Comparison of ENCODE assay signal across 30 cellular contexts in the genomic region with DNA sequence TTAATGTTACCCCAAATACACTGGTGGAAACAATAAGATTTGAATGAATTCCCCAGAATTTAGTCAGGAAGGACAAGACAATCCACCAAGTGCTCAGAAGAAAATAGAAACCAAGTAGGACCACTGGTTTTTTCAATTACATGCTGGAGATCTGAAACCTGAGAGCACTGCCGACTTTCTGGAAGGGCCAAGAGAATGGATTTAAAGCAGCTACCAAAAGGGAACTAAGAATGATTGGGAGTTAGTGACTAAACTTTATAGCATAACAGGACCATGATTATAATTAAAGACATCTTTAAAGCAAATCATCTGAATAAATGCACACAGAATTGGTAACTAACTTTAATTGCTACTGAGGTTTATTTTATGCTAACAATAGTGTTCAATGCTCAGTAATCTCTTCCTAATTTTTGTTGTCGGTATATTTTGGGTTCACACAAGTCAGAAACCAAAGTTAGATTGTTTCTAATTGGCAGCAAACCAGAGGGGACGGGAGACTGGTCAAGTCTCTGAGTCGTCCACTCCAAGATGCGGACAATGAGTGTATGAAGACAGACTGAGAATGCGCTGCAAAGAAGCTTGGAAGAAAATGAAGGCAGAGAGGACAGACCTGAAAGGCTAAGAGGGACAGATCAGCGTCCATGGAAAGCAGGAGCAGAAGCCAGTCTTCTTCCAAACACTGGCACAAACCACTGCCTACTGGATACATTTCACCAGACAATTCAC. TPM values are rescaled to one million over a fixed set of nuclear protein-coding genes. Genes with fewer than 3 reads are reported as not detected.
DNase-seq lines count a peak whose midpoint lies in the region; TF ChIP-seq lines count a peak whose summit lies in the region.
"Had no signal": no experiment of that assay in that cellular context is flagged by ENCODE, and none has a peak within 500 bp of the region (broad histone marks: within the 10 kb centered on the region; RNA-seq: fewer than 3 reads in every experiment).

No MANE protein-coding gene starts in this region.

- peaks cover 72% of the 10 kb centered on the region for H3K4me1 ChIP-seq in OCI-LY3 (ENCODE audit: low read length)
- H3K4me1 ChIP-seq in neural progenitor cell: peaks cover 19% of the 10 kb centered on the region
- no peaks in the 10 kb centered on the region for H3K4me1 ChIP-seq in sigmoid colon
- H3K4me1 ChIP-seq in prostate gland (replicated peaks): no peaks in the 10 kb centered on the region
- H3K4me1 ChIP-seq: SJCRH30 had no signal

- H3K4me3 ChIP-seq in OCI-LY3 (ENCODE audit: low read length) (peak overlapping the region; percentile 78), neural progenitor cell (no peak overlapping the region), sigmoid colon (no peak overlapping the region), prostate gland (no peak overlapping the region)
- H3K4me3 ChIP-seq: PC-9, SJCRH30, thoracic aorta had no signal

- no peaks in the 10 kb centered on the region for H3K36me3 Mint-ChIP-seq in neural progenitor cell
- no peaks in the 10 kb centered on the region for H3K36me3 Mint-ChIP-seq in HFFc6 (ENCODE audit: low read depth)
- H3K36me3 Mint-ChIP-seq: activated naive CD4-positive, alpha-beta T cell treated with anti-CD3 and anti-CD28 coated beads, Interleukin-2, amount 10 ng/mL, durations not matched to agents 7 days and 5 days; CD4-positive, alpha-beta memory T cell; memory B cell; natural killer cell treated with Interleukin-12 subunit alpha and Interleukin-12 subunit beta and Interleukin-15 and Interleukin-18, amount 100 ng/mL, for 72 hours; stimulated activated effector memory CD8-positive, alpha-beta T cell treated with anti-CD3 and anti-CD28 coated beads, Interleukin-12 subunit alpha, Interleukin-12 subunit beta, amount 100 ng/mL, for 72 hours had no signal

- H3K27ac Mint-ChIP-seq in neural progenitor cell (no peak overlapping the region), HFFc6 (no peak overlapping the region)
- H3K27ac Mint-ChIP-seq: activated B cell treated with CpG ODN at 0.5 μM for 24 hours; activated CD8-positive, alpha-beta T cell treated with anti-CD3 and anti-CD28 coated beads, Interleukin-2, amount 10 ng/mL, durations not matched to agents 7 days and 5 days; activated naive CD4-positive, alpha-beta T cell treated with anti-CD3 and anti-CD28 coated beads, Interleukin-2, amount 10 ng/mL, durations not matched to agents 7 days and 5 days; activated T-cell treated with anti-CD3 and anti-CD28 coated beads, Interleukin-2, amount 50 U/mL, for 24 hours; CD4-positive, alpha-beta memory T cell; memory B cell; natural killer cell treated with Interleukin-12 subunit alpha and Interleukin-12 subunit beta and Interleukin-15 and Interleukin-18, amount 100 ng/mL, for 72 hours; stimulated activated effector memory CD8-positive, alpha-beta T cell treated with anti-CD3 and anti-CD28 coated beads, Interleukin-12 subunit alpha, Interleukin-12 subunit beta, amount 100 ng/mL, for 72 hours had no signal

- TF ChIP-seq POLR2A in GM19099 (IDR thresholded peaks at IDR 0.05; ENCODE audit: extremely low read depth, insufficient read length, low read depth) (peak; percentile 20), sigmoid colon (IDR thresholded peaks at IDR 0.05) (no peak), prostate gland (IDR thresholded peaks at IDR 0.05) (no peak)

- TF ChIP-seq EP300 in sigmoid colon (IDR thresholded peaks at IDR 0.05): no peak

- peak overlapping the region; percentile 96 for H3K27ac ChIP-seq in OCI-LY3 (ENCODE audit: low read length)
- no peak overlapping the region for H3K27ac ChIP-seq in neural progenitor cell
- H3K27ac ChIP-seq in sigmoid colon: no peak overlapping the region
- no peak overlapping the region for H3K27ac ChIP-seq in prostate gland
- H3K27ac ChIP-seq: PC-9, SJCRH30, thoracic aorta had no signal

- no peak for TF ChIP-seq CTCF in OCI-LY3 (IDR thresholded peaks at IDR 0.05; ENCODE audit: low read depth, low read length)
- no peak for TF ChIP-seq CTCF in neural progenitor cell (IDR thresholded peaks at IDR 0.05)
- TF ChIP-seq CTCF in sigmoid colon (IDR thresholded peaks at IDR 0.05): no peak
- no peak for TF ChIP-seq CTCF in prostate gland (IDR thresholded peaks at IDR 0.05)
- no peak for TF ChIP-seq CTCF in HFFc6 (IDR thresholded peaks at IDR 0.05)

- H3K9ac ChIP-seq in OCI-LY3 (ENCODE audit: low read length) (peak overlapping the region; percentile 89), neural progenitor cell (no peak overlapping the region)

- no peaks in the 10 kb centered on the region for H3K9me3 Mint-ChIP-seq in neural progenitor cell
- no peaks in the 10 kb centered on the region for H3K9me3 Mint-ChIP-seq in HFFc6
- H3K9me3 Mint-ChIP-seq: activated B cell treated with CpG ODN at 0.5 μM for 24 hours; activated naive CD4-positive, alpha-beta T cell treated with anti-CD3 and anti-CD28 coated beads, Interleukin-2, amount 10 ng/mL, durations not matched to agents 7 days and 5 days; activated T-cell treated with anti-CD3 and anti-CD28 coated beads, Interleukin-2, amount 50 U/mL, for 24 hours; CD4-positive, alpha-beta memory T cell; memory B cell; natural killer cell treated with Interleukin-12 subunit alpha and Interleukin-12 subunit beta and Interleukin-15 and Interleukin-18, amount 100 ng/mL, for 72 hours; stimulated activated effector memory CD8-positive, alpha-beta T cell treated with anti-CD3 and anti-CD28 coated beads, Interleukin-12 subunit alpha, Interleukin-12 subunit beta, amount 100 ng/mL, for 72 hours had no signal

- H3F3A ChIP-seq in neural progenitor cell (ENCODE audit: low read depth): peaks cover 15% of the 10 kb centered on the region

- peak overlapping the region; percentile 83 for H3K4me2 ChIP-seq in OCI-LY3 (ENCODE audit: low read length)
- peak overlapping the region; percentile 43 for H3K4me2 ChIP-seq in neural progenitor cell
- H3K4me2 ChIP-seq: PC-9 had no signal

- H3K4me3 Mint-ChIP-seq in neural progenitor cell (no peak overlapping the region), HFFc6 (no peak overlapping the region)
- H3K4me3 Mint-ChIP-seq: activated B cell treated with CpG ODN at 0.5 μM for 24 hours; activated CD8-positive, alpha-beta T cell treated with anti-CD3 and anti-CD28 coated beads, Interleukin-2, amount 10 ng/mL, durations not matched to agents 7 days and 5 days; activated naive CD4-positive, alpha-beta T cell treated with anti-CD3 and anti-CD28 coated beads, Interleukin-2, amount 10 ng/mL, durations not matched to agents 7 days and 5 days; activated T-cell treated with anti-CD3 and anti-CD28 coated beads, Interleukin-2, amount 50 U/mL, for 24 hours; CD4-positive, alpha-beta memory T cell; memory B cell; natural killer cell treated with Interleukin-12 subunit alpha and Interleukin-12 subunit beta and Interleukin-15 and Interleukin-18, amount 100 ng/mL, for 72 hours; stimulated activated effector memory CD8-positive, alpha-beta T cell treated with anti-CD3 and anti-CD28 coated beads, Interleukin-12 subunit alpha, Interleukin-12 subunit beta, amount 100 ng/mL, for 72 hours had no signal

- H3K4me1 Mint-ChIP-seq in neural progenitor cell (peaks cover 15% of the 10 kb centered on the region), HFFc6 (ENCODE audit: low read depth) (no peaks in the 10 kb centered on the region)
- H3K4me1 Mint-ChIP-seq: activated naive CD4-positive, alpha-beta T cell treated with anti-CD3 and anti-CD28 coated beads, Interleukin-2, amount 10 ng/mL, durations not matched to agents 7 days and 5 days; CD4-positive, alpha-beta memory T cell; stimulated activated effector memory CD8-positive, alpha-beta T cell treated with anti-CD3 and anti-CD28 coated beads, Interleukin-12 subunit alpha, Interleukin-12 subunit beta, amount 100 ng/mL, for 72 hours had no signal

- H3K36me3 ChIP-seq in OCI-LY3 (replicated peaks; ENCODE audit: low read depth, low read length) (peaks cover 13% of the 10 kb centered on the region), neural progenitor cell (no peaks in the 10 kb centered on the region), sigmoid colon (no peaks in the 10 kb centered on the region), prostate gland (no peaks in the 10 kb centered on the region)
- H3K36me3 ChIP-seq: SJCRH30, thoracic aorta had no signal

- peaks cover 2% of the 10 kb centered on the region for H3K27me3 Mint-ChIP-seq in neural progenitor cell (ENCODE audit: insufficient read depth, low read depth)
- H3K27me3 Mint-ChIP-seq in HFFc6 (ENCODE audit: insufficient read depth): no peaks in the 10 kb centered on the region; the same call in 1 of the 2 replicates

- 82 to 85% methylated on average over 7 of the region's 7 CpGs for WGBS in sigmoid colon, 2 donors
- 81% methylated on average over 7 of the region's 7 CpGs for WGBS in prostate gland

- H3K79me2 ChIP-seq in OCI-LY3 (ENCODE audit: low read length) (peaks cover 97% of the 10 kb centered on the region), neural progenitor cell (ENCODE audit: low read depth) (no peaks in the 10 kb centered on the region)

- H3K9me3 ChIP-seq in OCI-LY3 (ENCODE audit: insufficient read depth, low read length): no peaks in the 10 kb centered on the region
- H3K9me3 ChIP-seq in neural progenitor cell (ENCODE audit: low read depth): no peaks in the 10 kb centered on the region
- H3K9me3 ChIP-seq in sigmoid colon: no peaks in the 10 kb centered on the region
- no peaks in the 10 kb centered on the region for H3K9me3 ChIP-seq in prostate gland
- H3K9me3 ChIP-seq: SJCRH30, thoracic aorta had no signal

- peak overlapping the region; percentile 14; the same call in 1 of the 2 replicates for H2AFZ ChIP-seq in OCI-LY3 (ENCODE audit: low read depth, low read length)
- peak overlapping the region; percentile 18 for H2AFZ ChIP-seq in neural progenitor cell (replicated peaks)
- H2AFZ ChIP-seq: PC-9 had no signal

- H4K20me1 ChIP-seq in OCI-LY3 (ENCODE audit: insufficient read depth, low read length): no peaks in the 10 kb centered on the region
- no peaks in the 10 kb centered on the region for H4K20me1 ChIP-seq in neural progenitor cell (ENCODE audit: low read depth)

- H3K27me3 ChIP-seq in OCI-LY3 (ENCODE audit: low read depth, low read length) (no peaks in the 10 kb centered on the region), neural progenitor cell (no peaks in the 10 kb centered on the region), sigmoid colon (no peaks in the 10 kb centered on the region), prostate gland (replicated peaks; ENCODE audit: insufficient read depth) (no peaks in the 10 kb centered on the region)
- H3K27me3 ChIP-seq: SJCRH30 had no signal

- peak; percentile 31 for DNase-seq in fibroblast of gingiva (ENCODE audit: low read depth)
- peak; percentile 37 for DNase-seq in neural progenitor cell (ENCODE audit: low spot score)
- DNase-seq in sigmoid colon: no peak
- no peak for DNase-seq in NCI-H2029 (lab: John Stamatoyannopoulos, UW)
- no peak for DNase-seq in prostate gland (ENCODE audit: low spot score)
- no peak for DNase-seq in HFFc6
- DNase-seq: activated B cell treated with CpG ODN at 0.5 μM for 24 hours; activated CD8-positive, alpha-beta T cell treated with anti-CD3 and anti-CD28 coated beads, Interleukin-2, amount 10 ng/mL, durations not matched to agents 7 days and 5 days; activated naive CD4-positive, alpha-beta T cell treated with anti-CD3 and anti-CD28 coated beads, Interleukin-2, amount 10 ng/mL, durations not matched to agents 7 days and 5 days; activated T-cell treated with anti-CD3 and anti-CD28 coated beads, Interleukin-2, amount 50 U/mL, for 24 hours; aorta; CD4-positive, alpha-beta memory T cell; DMS79 treated with DMSO at 0.1 percent for 48 hours; kidney glomerular epithelial cell; NCI-H1105 treated with DMSO at 0.1 percent for 48 hours; NCI-H2171; NCI-H774; PC-9; retina; stimulated activated CD4-positive, alpha-beta T cell treated with anti-CD3 and anti-CD28 coated beads, Interleukin-15, amount 100 ng/mL, for 24 hours; T-helper 2 cell had no signal

- intact Hi-C loops in sigmoid colon (cut with DNase I) (no loop called here), prostate gland (cut with DNase I) (loop anchor here (10.0 kb wide), 1 partner anchor 161 kb away; no protein-coding TSS in a partner anchor)

RNA-seq across cellular contexts. Expression of gene RGS13, which starts 2.3 kb away (rescaled TPM):
- total RNA-seq in neural progenitor cell (ENCODE audit: low replicate concordance): not detected in 2 replicates
- total RNA-seq in sigmoid colon: under 1 TPM in 2 of 4 donors, not detected in 2; 0.36 to 0.95 TPM
- polyA plus RNA-seq in sigmoid colon: 1 to 10 TPM; 1.2 to 7.8 (median 2.6) TPM
- total RNA-seq in prostate gland: not detected
- not detected for total RNA-seq in HFFc6 (2021; fragmentation: NEBNext Ultra II Directional; extraction: Animal tissue kit (Norgen Biotek cat#: 25700))
- total RNA-seq: activated CD8-positive, alpha-beta T cell treated with anti-CD3 and anti-CD28 coated beads, Interleukin-2, amount 10 ng/mL, durations not matched to agents 7 days and 5 days; CD4-positive, alpha-beta memory T cell; fibroblast of villous mesenchyme; PC-9; SJCRH30 had no signal
- polyA plus RNA-seq: AG04450; CD4-positive, alpha-beta memory T cell had no signal

RNA-seq across cellular contexts. Expression of gene RGS1, which starts 58.1 kb away (rescaled TPM):
- not detected in 2 replicates for total RNA-seq in neural progenitor cell (ENCODE audit: low replicate concordance)
- total RNA-seq in sigmoid colon: 100 to 1,000 TPM in 2 of 4 donors, 10 to 100 TPM in 2; 52.9 to 153 (median 95.8) TPM
- 10 to 100 TPM; 34.8 to 49.5 (median 35.8) TPM for polyA plus RNA-seq in sigmoid colon
- 10 to 100 TPM; 43.0 to 57.3 TPM for total RNA-seq in prostate gland
- not detected for total RNA-seq in HFFc6 (2021; fragmentation: NEBNext Ultra II Directional; extraction: Animal tissue kit (Norgen Biotek cat#: 25700))
- total RNA-seq: fibroblast of villous mesenchyme, PC-9, SJCRH30 had no signal
- polyA plus RNA-seq: AG04450 had no signal

Comparison
In these comparisons a context has a peak if more than half of its experiments do, and no peak if none do; other contexts are left out.
1. DNase-seq: peak in fibroblast of gingiva (single experiment) and neural progenitor cell (single experiment); none in sigmoid colon (single experiment), NCI-H2029 (single experiment), prostate gland (single experiment) and HFFc6 (single experiment).
2. RNA of gene RGS1, which starts 58.1 kb away (total RNA-seq): 52.9 to 153 TPM in sigmoid colon and 43.0 to 57.3 TPM in prostate gland; not detected in neural progenitor cell and not detected in HFFc6; every median in the first group is over 10 times any median in the second.